Comparison of ENCODE assay signal across 35 cellular contexts in genomic region chr2:196440413-196440812, GRCh38.
DNase-seq lines count a peak whose midpoint lies in the region; ATAC-seq, FAIRE-seq and TF ChIP-seq lines count a peak whose summit lies in the region.
"Had no signal": no experiment of that assay in that cellular context is flagged by ENCODE, and none has a peak within 500 bp of the region (broad histone marks: within the 10 kb centered on the region; RNA-seq: fewer than 3 reads in every experiment).

No MANE protein-coding gene starts in this region.

- no peak overlapping the region for H2AFZ ChIP-seq in HepG2 (ENCODE audit: low read length)
- H2AFZ ChIP-seq: PC-9 had no signal

- DNase-seq in adipocyte (ENCODE audit: low read depth) (peak; percentile 34), HepG2 (ENCODE audit: low spot score) (no peak), HuH-7.5 (ENCODE audit: low spot score) (no peak)
- DNase-seq: activated CD8-positive, alpha-beta memory T cell treated with anti-CD3 and anti-CD28 coated beads, Interleukin-2, amount 10 ng/mL, durations not matched to agents 7 days and 5 days; activated T-cell treated with anti-CD3 and anti-CD28 coated beads, Interleukin-2, amount 50 U/mL, for 48 hours; CD4-positive, alpha-beta memory T cell; colonic mucosa; DMS153; effector CD4-positive, alpha-beta T cell; immature natural killer cell; left cardiac atrium; natural killer cell; NCI-H526; NK-92 treated with Interleukin-12 subunit alpha and Interleukin-12 subunit beta, amount 100 ng/mL, for 24 hours; nucleus accumbens; PC-9; psoas muscle; sigmoid colon; stimulated activated CD4-positive, alpha-beta T cell treated with anti-CD3 and anti-CD28 coated beads, Interleukin-15, amount 100 ng/mL, for 24 hours; T-helper 17 cell; transverse colon had no signal

- H3K4me3 ChIP-seq in adipocyte (ENCODE audit: low read length) = no peak overlapping the region
- H3K4me3 ChIP-seq in HepG2 (replicated peaks in 1 of 3; ENCODE audit: insufficient read depth in 1 of 3, low read depth in 2 of 3, low read length in 3 of 3) = no peak overlapping the region
- H3K4me3 ChIP-seq: A549, cardiac muscle cell, colonic mucosa, lung, PC-9, psoas muscle, sigmoid colon, transverse colon had no signal

- POLR2A ChIA-PET in HepG2 (lab: Yijun Ruan, JAX) = no interaction called here

- TF ChIP-seq EP300 in HepG2 (IDR thresholded peaks at IDR 0.05; ENCODE audit: low read depth in 2 of 2, low read length in 2 of 2) = no peak
- no peak for TF ChIP-seq EP300 in HepG2 (CRISPR knock-in tag; IDR thresholded peaks at IDR 0.05; ENCODE audit: borderline replicate concordance)

- intact Hi-C loops in HepG2 (cut with micrococcal nuclease; ENCODE audit: unreplicated experiment) = loop anchor here (5.0 kb wide), 1 partner anchor 902 kb away; no protein-coding TSS in a partner anchor

- H3K9ac ChIP-seq in adipocyte (ENCODE audit: low read length) (no peak overlapping the region), HepG2 (ENCODE audit: insufficient read depth, low read depth, low read length) (no peak overlapping the region)

- no peaks in the 10 kb centered on the region for H3K79me2 ChIP-seq in HepG2 (ENCODE audit: insufficient read depth, low read length)

- H3K4me2 ChIP-seq in HepG2 (ENCODE audit: low read depth, low read length) = no peak overlapping the region
- H3K4me2 ChIP-seq: A549, PC-9 had no signal

- no peak for FAIRE-seq in HepG2 (lab: Jason Lieb, UNC)
- FAIRE-seq: A549, astrocyte, TTC549 had no signal

- no TSS peak for BruUV-seq in HepG2 (replicated peaks; lab: Mats Ljungman, UMichigan)

- ATAC-seq in GM18498 (IDR thresholded peaks at IDR 0.05; ENCODE audit: unreplicated experiment) (peak; percentile 49), GM21515 (IDR thresholded peaks at IDR 0.05; ENCODE audit: unreplicated experiment) (peak; percentile 53), HG03066 (IDR thresholded peaks at IDR 0.05; ENCODE audit: low read depth, unreplicated experiment) (peak; percentile 61), HepG2 (no peak), HG03521 (IDR thresholded peaks at IDR 0.05; ENCODE audit: unreplicated experiment) (no peak), GM21360 (IDR thresholded peaks at IDR 0.05; ENCODE audit: unreplicated experiment) (no peak)
- ATAC-seq: A549; activated CD8-positive, alpha-beta memory T cell treated with anti-CD3 and anti-CD28 coated beads, Interleukin-2, amount 10 ng/mL, durations not matched to agents 7 days and 5 days; HCT116; left cardiac atrium; natural killer cell; psoas muscle; Right ventricle myocardium inferior; SK-N-SH treated with all-trans-retinoic acid at 6 μM for 48 hours; stimulated activated effector memory CD8-positive, alpha-beta T cell treated with anti-CD3 and anti-CD28 coated beads, Interleukin-12 subunit alpha, Interleukin-12 subunit beta, amount 100 ng/mL, for 72 hours; T-helper 17 cell had no signal

- no peak for TF ChIP-seq RAD21 in HepG2 (CRISPR knock-in tag; IDR thresholded peaks at IDR 0.05)

- CTCF ChIA-PET in HepG2 (lab: Yijun Ruan, JAX; ENCODE audit: low intra/inter-chr PET ratio, low total read pairs) = no interaction called here

- no peaks in the 10 kb centered on the region for H3K4me1 ChIP-seq in adipocyte (ENCODE audit: control insufficient read depth, insufficient read depth, low read length)
- no peaks in the 10 kb centered on the region for H3K4me1 ChIP-seq in HepG2 (ENCODE audit: insufficient read depth, low read length)
- H3K4me1 ChIP-seq: A549, colonic mucosa, psoas muscle, sigmoid colon, transverse colon had no signal

- H3K9me3 ChIP-seq in adipocyte (ENCODE audit: control insufficient read depth, low read length) (no peaks in the 10 kb centered on the region), HepG2 (ENCODE audit: low read length) (no peaks in the 10 kb centered on the region)
- H3K9me3 ChIP-seq: A549, colonic mucosa, psoas muscle, sigmoid colon, transverse colon had no signal

- no peak overlapping the region for H3K27ac ChIP-seq in HepG2 (ENCODE audit: extremely low read length, insufficient read depth, low read length)
- H3K27ac ChIP-seq: A549, cardiac muscle cell, colonic mucosa, PC-9, psoas muscle, sigmoid colon, transverse colon had no signal

- in situ Hi-C loops in HepG2 (cut with HindIII; ENCODE audit: extremely low pct_ligation_motif_present, low pct_unique_long_range_greater_than_20kb) = no loop called here

- H3K36me3 ChIP-seq in adipocyte (ENCODE audit: control insufficient read depth, insufficient read depth, low read length, severe bottlenecking) = no peaks in the 10 kb centered on the region
- H3K36me3 ChIP-seq in HepG2 (replicated peaks in 1 of 2; ENCODE audit: control insufficient read depth in 1 of 2, insufficient read depth in 2 of 2, low read length in 2 of 2) = no peaks in the 10 kb centered on the region
- H3K36me3 ChIP-seq: cardiac muscle cell, colonic mucosa, sigmoid colon, transverse colon had no signal

- no peak for TF ChIP-seq POLR2A in HepG2 (IDR thresholded peaks at IDR 0.05; ENCODE audit: insufficient read depth in 1 of 2, low read depth in 2 of 2, low read length in 2 of 2)

- 39% methylated on average over 4 of the region's 4 CpGs for WGBS in HepG2 (ENCODE audit: low lambda C conversion rate)

- TF ChIP-seq CTCF in HepG2 (CRISPR knock-in tag; IDR thresholded peaks at IDR 0.05) = no peak

- H4K20me1 ChIP-seq in HepG2 (ENCODE audit: insufficient read depth, low read length) = no peaks in the 10 kb centered on the region

- H3K27me3 ChIP-seq in adipocyte (replicated peaks; ENCODE audit: control insufficient read depth, insufficient read depth, low read length) (no peaks in the 10 kb centered on the region), HepG2 (ENCODE audit: control insufficient read depth in 1 of 2, insufficient read depth in 2 of 2, low read length in 2 of 2) (peaks cover 0 to 8% of the 10 kb centered on the region in 2 experiments; a peak in 1 of 5 replicates)
- H3K27me3 ChIP-seq: cardiac muscle cell, colonic mucosa, sigmoid colon, transverse colon had no signal

TF ChIP-seq in HepG2, 621 proteins besides CTCF, POLR2A, EP300 and RAD21:
- no peak for TF ChIP-seq PAF1 (CRISPR knock-in tag; IDR thresholded peaks at IDR 0.05)
- no peak for TF ChIP-seq ZNF570 (CRISPR knock-in tag; IDR thresholded peaks at IDR 0.05; ENCODE audit: borderline replicate concordance)
- no peak for TF ChIP-seq GATAD2A (CRISPR knock-in tag; IDR thresholded peaks at IDR 0.05)
- TF ChIP-seq SRSF9 (IDR thresholded peaks at IDR 0.05; ENCODE audit: borderline replicate concordance, insufficient read depth, low read depth, low read length, poor library complexity, severe bottlenecking) = no peak
- no peak for TF ChIP-seq EZH2 (conservative IDR thresholded peaks at IDR 0.05; ENCODE audit: low read depth, low read length)
- no peak for TF ChIP-seq ZNF572 (CRISPR knock-in tag; IDR thresholded peaks at IDR 0.05)
- TF ChIP-seq ZBTB33 (CRISPR knock-in tag; IDR thresholded peaks at IDR 0.05) = no peak
- TF ChIP-seq SIN3B (IDR thresholded peaks at IDR 0.05; ENCODE audit: low read length) = no peak
- TF ChIP-seq ZNF724P (CRISPR knock-in tag; IDR thresholded peaks at IDR 0.05; ENCODE audit: borderline replicate concordance) = no peak
- TF ChIP-seq ZBTB3 (CRISPR knock-in tag; IDR thresholded peaks at IDR 0.05; ENCODE audit: borderline replicate concordance, low read depth) = no peak
- no peak for TF ChIP-seq FIP1L1 (IDR thresholded peaks at IDR 0.05; ENCODE audit: borderline replicate concordance, insufficient read depth, low read depth, low read length)
- TF ChIP-seq ZMYM3 (CRISPR knock-in tag; IDR thresholded peaks at IDR 0.05) = no peak
- no peak for TF ChIP-seq ZNF547 (CRISPR knock-in tag; IDR thresholded peaks at IDR 0.05)
- no peak for TF ChIP-seq ZSCAN20 (CRISPR knock-in tag; IDR thresholded peaks at IDR 0.05; ENCODE audit: borderline replicate concordance)
- no peak for TF ChIP-seq TRIM24 (CRISPR knock-in tag; IDR thresholded peaks at IDR 0.05)
- no peak for TF ChIP-seq THRA (CRISPR knock-in tag; IDR thresholded peaks at IDR 0.05; ENCODE audit: borderline replicate concordance)
- TF ChIP-seq RCOR2 (CRISPR knock-in tag; IDR thresholded peaks at IDR 0.05) = no peak
- TF ChIP-seq MATR3 (CRISPR knock-in tag; IDR thresholded peaks at IDR 0.05) = no peak
- TF ChIP-seq ZNF225 (CRISPR knock-in tag; IDR thresholded peaks at IDR 0.05) = no peak
- no peak for TF ChIP-seq TGIF2 (CRISPR knock-in tag; IDR thresholded peaks at IDR 0.05)

Comparison
In these comparisons a context has a peak if more than half of its experiments do, and no peak if none do; other contexts are left out.
1. ATAC-seq: peak in GM18498 (single experiment), GM21515 (single experiment) and HG03066 (single experiment); none in HepG2 (single experiment), HG03521 (single experiment) and GM21360 (single experiment).